Comparison of ENCODE assay signal across 8 cellular contexts in the genomic region with DNA sequence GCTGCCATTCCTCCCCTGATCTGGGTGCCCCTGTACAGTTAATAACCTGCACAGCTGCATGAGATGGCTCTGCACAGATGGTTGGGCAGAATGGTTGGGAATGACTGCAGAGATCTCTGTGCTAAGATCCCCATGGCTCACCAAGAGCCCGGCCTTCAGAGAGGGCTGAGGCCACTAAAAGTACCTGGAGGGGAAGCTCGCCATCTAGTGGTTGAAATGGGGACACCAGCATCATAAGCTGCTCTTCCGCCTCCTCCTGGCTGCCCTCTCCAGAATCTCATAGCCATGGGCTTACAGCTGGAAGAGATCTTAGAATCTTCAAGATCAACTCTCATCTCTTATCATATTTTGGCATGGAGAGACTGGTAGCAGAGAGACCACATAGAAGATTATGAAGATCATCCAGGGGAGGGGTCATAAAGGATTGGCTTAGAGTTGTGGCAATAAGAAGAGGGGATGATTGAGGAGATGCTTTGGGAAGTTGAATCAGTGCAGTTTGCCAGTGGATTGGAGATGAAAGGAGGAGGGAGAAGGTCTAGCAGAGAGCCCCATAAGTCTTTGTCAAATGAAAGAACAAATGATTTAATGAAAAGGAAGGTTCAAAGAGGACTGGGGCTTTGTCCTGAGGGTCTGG. TPM values are rescaled to one million over a fixed set of nuclear protein-coding genes. Genes with fewer than 3 reads are reported as not detected.
A peak's percentile ranks its signal among the peaks of the same experiment; 100 is the strongest.
DNase-seq lines count a peak whose midpoint lies in the region; ATAC-seq and TF ChIP-seq lines count a peak whose summit lies in the region.

No MANE protein-coding gene starts in this region.

- TF ChIP-seq CTCF in dorsolateral prefrontal cortex (IDR thresholded peaks at IDR 0.05 in 54 of 56, conservative IDR thresholded peaks at IDR 0.05 in 2 of 56; ENCODE audit: low read depth in 1 of 56, partially characterized antibody in 56 of 56), result peak; percentile 35 to 91 (median 83)

- intact Hi-C loops in dorsolateral prefrontal cortex (cut with DNase I), result loop anchor here in 1 of 2 donors (2.0 kb wide), 1 partner anchor 68 kb away; no protein-coding TSS in a partner anchor

- no peak overlapping the region for H3K27ac ChIP-seq in dorsolateral prefrontal cortex

- peak; percentile 78 for DNase-seq in Daoy (ENCODE audit: low read depth)
- DNase-seq in NCI-H345 (lab: John Stamatoyannopoulos, UW), result peak; percentile 72
- peak; percentile 56 for DNase-seq in activated CD4-positive, alpha-beta T cell treated with anti-CD3 and anti-CD28 coated beads, Interleukin-2, amount 50 U/mL, for 1 hour
- peak in 7 of 10 donors; percentile 37 to 65 (median 56) for DNase-seq in dorsolateral prefrontal cortex
- peak; percentile 71 to 82 for DNase-seq in lung microvascular endothelial cell (ENCODE audit: low read depth in 2 of 2)
- peak; percentile 4 for DNase-seq in stimulated activated CD8-positive, alpha-beta memory T cell treated with anti-CD3 and anti-CD28 coated beads, Interleukin-12 subunit alpha, Interleukin-12 subunit beta, amount 100 ng/mL, for 1 hour (ENCODE audit: low read depth)
- DNase-seq in RPMI8226, result no peak

- peaks cover 0 to 7% (median 0%) of the 10 kb centered on the region in 45 donors for H3K27me3 ChIP-seq in dorsolateral prefrontal cortex

- no peak overlapping the region for H3K4me3 ChIP-seq in dorsolateral prefrontal cortex

- peak; percentile 65 for ATAC-seq in HG02642 (IDR thresholded peaks at IDR 0.05; ENCODE audit: poor library complexity, unreplicated experiment)

RNA-seq across cellular contexts. Expression of a gene that starts 22.0 kb away (rescaled TPM):
- 5.7 and 11.4 TPM in 2 replicates for total RNA-seq in Daoy (2014; rRNA removed; shearing (Covaris generic))
- 10 to 100 TPM; 10.5 to 31.8 (median 18.5) TPM for total RNA-seq in dorsolateral prefrontal cortex
- total RNA-seq in lung microvascular endothelial cell, result 3.3 and 6.3 TPM in 2 replicates

RNA-seq across cellular contexts. Expression of a gene that starts 33.1 kb away (rescaled TPM):
- 20.4 and 20.8 TPM in 2 replicates for total RNA-seq in Daoy (2014; rRNA removed; shearing (Covaris generic))
- total RNA-seq in dorsolateral prefrontal cortex (100 to 1,000 TPM; 103 to 277 (median 191) TPM), lung microvascular endothelial cell (86.1 and 134 TPM in 2 replicates)
